8 cellular contexts compared by ENCODE assay signal in genomic region chr6:32175711-32176475, GRCh38. TPM values are rescaled to one million over a fixed set of nuclear protein-coding genes. Genes with fewer than 3 reads are reported as not detected.
DNase-seq lines count a peak whose midpoint lies in the region; TF ChIP-seq lines count a peak whose summit lies in the region.

A gene with protein sequence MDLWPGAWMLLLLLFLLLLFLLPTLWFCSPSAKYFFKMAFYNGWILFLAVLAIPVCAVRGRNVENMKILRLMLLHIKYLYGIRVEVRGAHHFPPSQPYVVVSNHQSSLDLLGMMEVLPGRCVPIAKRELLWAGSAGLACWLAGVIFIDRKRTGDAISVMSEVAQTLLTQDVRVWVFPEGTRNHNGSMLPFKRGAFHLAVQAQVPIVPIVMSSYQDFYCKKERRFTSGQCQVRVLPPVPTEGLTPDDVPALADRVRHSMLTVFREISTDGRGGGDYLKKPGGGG (minus strand): TSS chr6:32176084. CDS start chr6:32171496, 4,588 bp downstream.

- H3K4me1 ChIP-seq in testis = peaks cover 35% of the 10 kb centered on the region

- H3K27me3 ChIP-seq in testis = no peaks in the 10 kb centered on the region

- H3K9me3 Mint-ChIP-seq in HFFc6 (no peaks in the 10 kb centered on the region), osteocyte (ENCODE audit: unreplicated experiment) (no peaks in the 10 kb centered on the region)

- TF ChIP-seq CTCF in HFFc6 (IDR thresholded peaks at IDR 0.05) = no peak
- no peak for TF ChIP-seq CTCF in osteocyte (IDR thresholded peaks at IDR 0.05)
- TF ChIP-seq CTCF in testis (IDR thresholded peaks at IDR 0.05) = no peak

- TF ChIP-seq POLR2A in testis (IDR thresholded peaks at IDR 0.05) = peak; percentile 56

- peak within 1 kb of the TSS; percentile 94 to 99 for H3K27ac ChIP-seq in testis

- H3K27me3 Mint-ChIP-seq in HFFc6 (ENCODE audit: insufficient read depth) (peaks cover 3% of the 10 kb centered on the region; the same call in 1 of the 2 replicates), osteocyte (ENCODE audit: unreplicated experiment) (no peaks in the 10 kb centered on the region)

- peak within 1 kb of the TSS; percentile 96 for H3K4me3 Mint-ChIP-seq in HFFc6
- peak within 1 kb of the TSS; percentile 90 for H3K4me3 Mint-ChIP-seq in osteocyte (ENCODE audit: unreplicated experiment)

- peaks cover 22% of the 10 kb centered on the region for H3K36me3 Mint-ChIP-seq in HFFc6 (ENCODE audit: low read depth)
- H3K36me3 Mint-ChIP-seq in osteocyte (ENCODE audit: unreplicated experiment) = peaks cover 15% of the 10 kb centered on the region

- no peaks in the 10 kb centered on the region for H3K9me3 ChIP-seq in testis

- intact Hi-C loops in head of caudate nucleus (cut with DNase I) = no loop called here
- intact Hi-C loops in testis (cut with DNase I; ENCODE audit: low total_unique reads) = no loop called here

- no peaks in the 10 kb centered on the region for H3K36me3 ChIP-seq in testis (ENCODE audit: low read depth, missing control alignments)

- DNase-seq in EL (peak; percentile 98), HFFc6 (peak; percentile 98), NCI-H1436 treated with DMSO at 0.1 percent for 48 hours (lab: John Stamatoyannopoulos, UW) (peak; percentile 80), SW480 (ENCODE audit: low spot score) (peak; percentile 89), head of caudate nucleus (peak; percentile 98 to 100 (median 99)), osteocyte (ENCODE audit: extremely low spot score, unreplicated experiment) (peak; percentile 98), testis (peak; percentile 98)
- DNase-seq in activated naive CD8-positive, alpha-beta T cell treated with anti-CD3 and anti-CD28 coated beads, Interleukin-2, amount 50 U/mL, for 16 hours (ENCODE audit: low read depth, low spot score) = peak; percentile 94

- 1% methylated on average over 26 to 27 of the region's 27 CpGs for WGBS in testis, 2 donors

- H3K4me1 Mint-ChIP-seq in HFFc6 (ENCODE audit: low read depth) (peaks cover 76% of the 10 kb centered on the region), osteocyte (ENCODE audit: unreplicated experiment) (peaks cover 52% of the 10 kb centered on the region)

- peak within 1 kb of the TSS; percentile 87 to 92 for H3K4me3 ChIP-seq in testis

- peak within 1 kb of the TSS; percentile 99 for H3K27ac Mint-ChIP-seq in HFFc6
- peak within 1 kb of the TSS; percentile 100 for H3K27ac Mint-ChIP-seq in osteocyte (ENCODE audit: unreplicated experiment)

RNA-seq across cellular contexts. Expression of the gene that starts here (rescaled TPM):
- total RNA-seq in HFFc6 (2021; fragmentation: NEBNext Ultra II Directional; extraction: Animal tissue kit (Norgen Biotek cat#: 25700)) = 100 to 1,000 TPM in 5 of 6 experiments, 10 to 100 TPM in 1; 88.8 to 114 (median 104) TPM
- total RNA-seq in osteocyte (81.1 and 82.6 TPM in 2 replicates), testis (100 to 1,000 TPM; 107 to 115 TPM)
- 158 TPM for polyA plus RNA-seq in testis (ENCODE audit: insufficient read depth, low read depth, low replicate concordance)

Comparison
In these comparisons a context has a peak if more than half of its experiments do, and no peak if none do; other contexts are left out.
1. Peak in every context shown above with its lines: DNase-seq, H3K4me3 ChIP-seq and H3K27ac ChIP-seq.